Comparison of ENCODE assay signal across 8 cellular contexts in genomic region chr2:180979935-180980184, GRCh38. TPM values are rescaled to one million over a fixed set of nuclear protein-coding genes. Genes with fewer than 3 reads are reported as not detected.
DNase-seq lines count a peak whose midpoint lies in the region; ATAC-seq and TF ChIP-seq lines count a peak whose summit lies in the region.

No MANE protein-coding gene starts in this region.

- H3K4me1 ChIP-seq in DOHH2 (ENCODE audit: control insufficient read depth, low read length) (peaks cover 37% of the 10 kb centered on the region), esophagus squamous epithelium (peaks cover 0 to 44% (median 17%) of the 10 kb centered on the region in 3 donors), parathyroid adenoma (peaks cover 23% of the 10 kb centered on the region)

- H3K9me3 ChIP-seq in DOHH2 (ENCODE audit: control insufficient read depth, insufficient read depth, low read length): no peaks in the 10 kb centered on the region
- H3K9me3 ChIP-seq in esophagus squamous epithelium: no peaks in the 10 kb centered on the region
- H3K9me3 ChIP-seq in parathyroid adenoma (ENCODE audit: control insufficient read depth, low read length): no peaks in the 10 kb centered on the region

- CTCF ChIA-PET in RWPE1 (lab: Yijun Ruan, JAX) (interaction anchor here (0.5 to 1.0 kb wide), 3 partner anchors 10 to 856 kb away, joined by 3 to 4 read pairs (median 3); no protein-coding TSS in a partner anchor), GM10248 (lab: Yijun Ruan, JAX) (interaction anchor here (1.1 to 4.1 kb wide), 16 partner anchors 10 to 856 kb away, joined by 3 to 53 read pairs (median 10); no protein-coding TSS in a partner anchor)

- H3K27ac ChIP-seq in DOHH2 (ENCODE audit: low read depth, low read length) (no peak overlapping the region), RWPE1 (peak overlapping the region; percentile 86), esophagus squamous epithelium (peak overlapping the region; percentile 80 to 92 (median 86)), parathyroid adenoma (peak overlapping the region; percentile 84)

- POLR2A ChIA-PET in RWPE1 (lab: Yijun Ruan, JAX; ENCODE audit: low non-redundant PET) (interaction anchor here (1.4 kb wide), 1 partner anchor 302 kb away, joined by 3 read pairs; no protein-coding TSS in a partner anchor), GM10248 (lab: Yijun Ruan, JAX) (interaction anchor here (0.8 kb wide), 1 partner anchor 20 kb away, joined by 3 read pairs; no protein-coding TSS in a partner anchor)

- H3K36me3 ChIP-seq in DOHH2 (ENCODE audit: control insufficient read depth, low read length) (peaks cover 25% of the 10 kb centered on the region), esophagus squamous epithelium (no peaks in the 10 kb centered on the region), parathyroid adenoma (ENCODE audit: control insufficient read depth, insufficient read depth, low read length) (no peaks in the 10 kb centered on the region)

- H3K4me3 ChIP-seq in DOHH2 (ENCODE audit: low read length) (peak overlapping the region; percentile 70), esophagus squamous epithelium (peak overlapping the region; percentile 64 to 86 (median 75)), parathyroid adenoma (ENCODE audit: low read depth, low read length) (peak overlapping the region; percentile 59)

- peak overlapping the region; percentile 99 for H2AFZ ChIP-seq in parathyroid adenoma

- H3K27me3 ChIP-seq in DOHH2 (ENCODE audit: control insufficient read depth, low read length) (peaks cover 9% of the 10 kb centered on the region; the same call in 1 of the 2 replicates), esophagus squamous epithelium (no peaks in the 10 kb centered on the region), parathyroid adenoma (ENCODE audit: control insufficient read depth, insufficient read depth, low read length) (no peaks in the 10 kb centered on the region)

- no peaks in the 10 kb centered on the region for H4K20me1 ChIP-seq in DOHH2 (ENCODE audit: control insufficient read depth, insufficient read depth, low read depth, low read length)

- H3K4me2 ChIP-seq in DOHH2 (ENCODE audit: low read length) (peak overlapping the region; percentile 66), parathyroid adenoma (ENCODE audit: low read length) (peak overlapping the region; percentile 62)

- H3F3A ChIP-seq in DOHH2 (ENCODE audit: control insufficient read depth, insufficient read depth): peaks cover 11% of the 10 kb centered on the region

- intact Hi-C loops in esophagus squamous epithelium (cut with DNase I): no loop called here

- H3K79me2 ChIP-seq in DOHH2 (ENCODE audit: control insufficient read depth, low read length): peaks cover 26% of the 10 kb centered on the region
- no peaks in the 10 kb centered on the region for H3K79me2 ChIP-seq in parathyroid adenoma

- DNase-seq in RWPE1 (ENCODE audit: low spot score) (no peak), esophagus squamous epithelium (lab: John Stamatoyannopoulos, UW) (peak; percentile 16), GM10248 (ENCODE audit: extremely low spot score) (no peak), KBM-7 (no peak), NCI-H446 (lab: John Stamatoyannopoulos, UW) (no peak)

- no peak for ATAC-seq in HG02973 (IDR thresholded peaks at IDR 0.05; ENCODE audit: unreplicated experiment)

- TF ChIP-seq POLR2A in esophagus squamous epithelium (IDR thresholded peaks at IDR 0.05): no peak

- in situ Hi-C loops in KBM-7 (cut with MboI; ENCODE audit: low pct_unique_long_range_greater_than_20kb, low sequenced_read_pairs): no loop called here

- 5 to 7% methylated on average over 2 to 3 of the region's 12 CpGs for WGBS in esophagus squamous epithelium, 2 donors

- H3K9me2 ChIP-seq in DOHH2 (replicated peaks; ENCODE audit: control insufficient read depth, low read length): no peaks in the 10 kb centered on the region

- TF ChIP-seq CTCF in DOHH2 (IDR thresholded peaks at IDR 0.05; ENCODE audit: low read depth, low read length, poor library complexity, severe bottlenecking): no peak
- TF ChIP-seq CTCF in RWPE1 (conservative IDR thresholded peaks at IDR 0.05; ENCODE audit: low read depth): no peak
- TF ChIP-seq CTCF in esophagus squamous epithelium (IDR thresholded peaks at IDR 0.05): no peak
- no peak for TF ChIP-seq CTCF in parathyroid adenoma (IDR thresholded peaks at IDR 0.05)
- no peak for TF ChIP-seq CTCF in GM10248 (IDR thresholded peaks at IDR 0.05; ENCODE audit: control extremely low read depth, extremely low read depth, low read depth, missing control alignments)

- H3K9ac ChIP-seq in parathyroid adenoma: peak overlapping the region; percentile 54

RNA-seq across cellular contexts. Expression of gene UBE2E3, which starts 0.5 kb away (rescaled TPM):
- 10 to 100 TPM; 23.6 to 65.4 (median 49.0) TPM for total RNA-seq in esophagus squamous epithelium
